ENCODE assay signal across 10 cellular contexts in the genomic region with DNA sequence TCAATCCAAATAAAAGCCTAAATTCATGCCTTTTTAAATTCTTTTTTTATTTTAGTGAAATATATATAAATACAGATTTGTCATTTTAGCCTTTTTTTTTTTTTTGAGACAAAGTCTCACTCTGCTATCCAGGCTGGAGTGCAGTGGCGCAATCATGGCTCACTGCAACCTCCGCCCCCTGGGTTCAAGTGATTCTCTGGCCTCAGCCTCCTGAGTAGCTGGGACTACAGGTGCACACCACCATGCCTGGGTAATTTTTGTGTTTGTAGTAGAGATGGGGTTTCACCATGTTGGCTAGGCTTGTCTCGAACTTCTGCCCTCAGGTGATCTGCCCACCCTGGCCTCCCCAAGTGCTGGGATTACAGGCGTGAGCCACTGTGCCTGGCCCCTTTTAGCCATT. TPM values are rescaled to one million over a fixed set of nuclear protein-coding genes. Genes with fewer than 3 reads are reported as not detected.
"Had no signal": no experiment of that assay in that cellular context is flagged by ENCODE, and none has a peak within 500 bp of the region (broad histone marks: within the 10 kb centered on the region; RNA-seq: fewer than 3 reads in every experiment).

No MANE protein-coding gene starts in this region.

RNA-seq across cellular contexts. Expression of a gene that starts 23.8 kb away (rescaled TPM):
- total RNA-seq: stomach, subcutaneous adipose tissue, thoracic aorta, thyroid gland, tibial nerve, transverse colon, upper lobe of right lung, urinary bladder, uterus, vagina had no signal
- polyA plus RNA-seq: urinary bladder had no signal
